Comparison of ENCODE assay signal across 1 cellular context in the genomic region with DNA sequence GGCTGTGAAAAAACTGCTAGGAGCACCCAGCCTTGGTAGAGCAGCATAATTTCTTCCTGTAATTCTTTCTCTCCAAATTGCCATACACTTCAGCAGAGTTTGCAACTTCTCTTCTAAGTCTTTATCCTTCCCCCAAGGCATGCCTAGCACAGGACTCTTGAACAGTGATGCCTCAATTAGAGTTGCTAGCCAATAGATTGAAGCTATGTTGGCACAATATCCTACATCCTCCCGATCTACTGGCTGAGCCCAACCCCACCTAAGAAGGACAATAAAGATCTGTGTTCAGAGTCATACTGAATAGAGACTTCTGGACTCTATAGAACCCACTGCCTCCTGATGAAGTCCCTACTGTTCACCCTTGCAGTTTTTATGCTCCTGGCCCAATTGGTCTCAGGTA.
TF ChIP-seq lines count a peak whose summit lies in the region.

A gene with protein sequence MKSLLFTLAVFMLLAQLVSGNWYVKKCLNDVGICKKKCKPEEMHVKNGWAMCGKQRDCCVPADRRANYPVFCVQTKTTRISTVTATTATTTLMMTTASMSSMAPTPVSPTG (plus strand): TSS at position 301 of the 400 bp plus-strand sequence. CDS start 39 bp downstream, at position 340.

TF ChIP-seq in GM23338, 12 proteins besides CTCF, POLR2A, EP300 and RAD21:
- TF ChIP-seq, protein P1, sequence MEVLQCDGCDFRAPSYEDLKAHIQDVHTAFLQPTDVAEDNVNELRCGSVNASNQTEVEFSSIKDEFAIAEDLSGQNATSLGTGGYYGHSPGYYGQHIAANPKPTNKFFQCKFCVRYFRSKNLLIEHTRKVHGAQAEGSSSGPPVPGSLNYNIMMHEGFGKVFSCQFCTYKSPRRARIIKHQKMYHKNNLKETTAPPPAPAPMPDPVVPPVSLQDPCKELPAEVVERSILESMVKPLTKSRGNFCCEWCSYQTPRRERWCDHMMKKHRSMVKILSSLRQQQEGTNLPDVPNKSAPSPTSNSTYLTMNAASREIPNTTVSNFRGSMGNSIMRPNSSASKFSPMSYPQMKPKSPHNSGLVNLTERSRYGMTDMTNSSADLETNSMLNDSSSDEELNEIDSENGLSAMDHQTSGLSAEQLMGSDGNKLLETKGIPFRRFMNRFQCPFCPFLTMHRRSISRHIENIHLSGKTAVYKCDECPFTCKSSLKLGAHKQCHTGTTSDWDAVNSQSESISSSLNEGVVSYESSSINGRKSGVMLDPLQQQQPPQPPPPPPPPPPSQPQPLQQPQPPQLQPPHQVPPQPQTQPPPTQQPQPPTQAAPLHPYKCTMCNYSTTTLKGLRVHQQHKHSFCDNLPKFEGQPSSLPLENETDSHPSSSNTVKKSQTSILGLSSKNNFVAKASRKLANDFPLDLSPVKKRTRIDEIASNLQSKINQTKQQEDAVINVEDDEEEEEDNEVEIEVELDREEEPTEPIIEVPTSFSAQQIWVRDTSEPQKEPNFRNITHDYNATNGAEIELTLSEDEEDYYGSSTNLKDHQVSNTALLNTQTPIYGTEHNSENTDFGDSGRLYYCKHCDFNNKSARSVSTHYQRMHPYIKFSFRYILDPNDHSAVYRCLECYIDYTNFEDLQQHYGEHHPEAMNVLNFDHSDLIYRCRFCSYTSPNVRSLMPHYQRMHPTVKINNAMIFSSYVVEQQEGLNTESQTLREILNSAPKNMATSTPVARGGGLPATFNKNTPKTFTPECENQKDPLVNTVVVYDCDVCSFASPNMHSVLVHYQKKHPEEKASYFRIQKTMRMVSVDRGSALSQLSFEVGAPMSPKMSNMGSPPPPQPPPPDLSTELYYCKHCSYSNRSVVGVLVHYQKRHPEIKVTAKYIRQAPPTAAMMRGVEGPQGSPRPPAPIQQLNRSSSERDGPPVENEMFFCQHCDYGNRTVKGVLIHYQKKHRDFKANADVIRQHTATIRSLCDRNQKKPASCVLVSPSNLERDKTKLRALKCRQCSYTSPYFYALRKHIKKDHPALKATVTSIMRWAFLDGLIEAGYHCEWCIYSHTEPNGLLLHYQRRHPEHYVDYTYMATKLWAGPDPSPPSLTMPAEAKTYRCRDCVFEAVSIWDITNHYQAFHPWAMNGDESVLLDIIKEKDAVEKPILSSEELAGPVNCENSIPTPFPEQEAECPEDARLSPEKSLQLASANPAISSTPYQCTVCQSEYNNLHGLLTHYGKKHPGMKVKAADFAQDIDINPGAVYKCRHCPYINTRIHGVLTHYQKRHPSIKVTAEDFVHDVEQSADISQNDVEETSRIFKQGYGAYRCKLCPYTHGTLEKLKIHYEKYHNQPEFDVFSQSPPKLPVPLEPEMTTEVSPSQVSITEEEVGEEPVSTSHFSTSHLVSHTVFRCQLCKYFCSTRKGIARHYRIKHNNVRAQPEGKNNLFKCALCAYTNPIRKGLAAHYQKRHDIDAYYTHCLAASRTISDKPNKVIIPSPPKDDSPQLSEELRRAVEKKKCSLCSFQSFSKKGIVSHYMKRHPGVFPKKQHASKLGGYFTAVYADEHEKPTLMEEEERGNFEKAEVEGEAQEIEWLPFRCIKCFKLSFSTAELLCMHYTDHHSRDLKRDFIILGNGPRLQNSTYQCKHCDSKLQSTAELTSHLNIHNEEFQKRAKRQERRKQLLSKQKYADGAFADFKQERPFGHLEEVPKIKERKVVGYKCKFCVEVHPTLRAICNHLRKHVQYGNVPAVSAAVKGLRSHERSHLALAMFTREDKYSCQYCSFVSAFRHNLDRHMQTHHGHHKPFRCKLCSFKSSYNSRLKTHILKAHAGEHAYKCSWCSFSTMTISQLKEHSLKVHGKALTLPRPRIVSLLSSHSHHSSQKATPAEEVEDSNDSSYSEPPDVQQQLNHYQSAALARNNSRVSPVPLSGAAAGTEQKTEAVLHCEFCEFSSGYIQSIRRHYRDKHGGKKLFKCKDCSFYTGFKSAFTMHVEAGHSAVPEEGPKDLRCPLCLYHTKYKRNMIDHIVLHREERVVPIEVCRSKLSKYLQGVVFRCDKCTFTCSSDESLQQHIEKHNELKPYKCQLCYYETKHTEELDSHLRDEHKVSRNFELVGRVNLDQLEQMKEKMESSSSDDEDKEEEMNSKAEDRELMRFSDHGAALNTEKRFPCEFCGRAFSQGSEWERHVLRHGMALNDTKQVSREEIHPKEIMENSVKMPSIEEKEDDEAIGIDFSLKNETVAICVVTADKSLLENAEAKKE (CRISPR knock-in tag; IDR thresholded peaks at IDR 0.05) = no peak
- TF ChIP-seq, protein P2, sequence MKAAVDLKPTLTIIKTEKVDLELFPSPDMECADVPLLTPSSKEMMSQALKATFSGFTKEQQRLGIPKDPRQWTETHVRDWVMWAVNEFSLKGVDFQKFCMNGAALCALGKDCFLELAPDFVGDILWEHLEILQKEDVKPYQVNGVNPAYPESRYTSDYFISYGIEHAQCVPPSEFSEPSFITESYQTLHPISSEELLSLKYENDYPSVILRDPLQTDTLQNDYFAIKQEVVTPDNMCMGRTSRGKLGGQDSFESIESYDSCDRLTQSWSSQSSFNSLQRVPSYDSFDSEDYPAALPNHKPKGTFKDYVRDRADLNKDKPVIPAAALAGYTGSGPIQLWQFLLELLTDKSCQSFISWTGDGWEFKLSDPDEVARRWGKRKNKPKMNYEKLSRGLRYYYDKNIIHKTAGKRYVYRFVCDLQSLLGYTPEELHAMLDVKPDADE (IDR thresholded peaks at IDR 0.05) = no peak
- no peak for TF ChIP-seq EZH2phosphoT487 (IDR thresholded peaks at IDR 0.05; ENCODE audit: unreplicated experiment)
- TF ChIP-seq POLR2AphosphoS5 (IDR thresholded peaks at IDR 0.05; ENCODE audit: low read depth) = no peak
- no peak for TF ChIP-seq NANOG (IDR thresholded peaks at IDR 0.05; ENCODE audit: borderline replicate concordance)
- no peak for TF ChIP-seq STAT1 (IDR thresholded peaks at IDR 0.05; ENCODE audit: unreplicated experiment)
- no peak for TF ChIP-seq ZNF114 (CRISPR knock-in tag; IDR thresholded peaks at IDR 0.05)
- TF ChIP-seq CREB1 (CRISPR knock-in tag; IDR thresholded peaks at IDR 0.05; ENCODE audit: low read depth) = no peak
- TF ChIP-seq ZNF331 (CRISPR knock-in tag; IDR thresholded peaks at IDR 0.05; ENCODE audit: low read depth) = no peak
- TF ChIP-seq, protein P3, sequence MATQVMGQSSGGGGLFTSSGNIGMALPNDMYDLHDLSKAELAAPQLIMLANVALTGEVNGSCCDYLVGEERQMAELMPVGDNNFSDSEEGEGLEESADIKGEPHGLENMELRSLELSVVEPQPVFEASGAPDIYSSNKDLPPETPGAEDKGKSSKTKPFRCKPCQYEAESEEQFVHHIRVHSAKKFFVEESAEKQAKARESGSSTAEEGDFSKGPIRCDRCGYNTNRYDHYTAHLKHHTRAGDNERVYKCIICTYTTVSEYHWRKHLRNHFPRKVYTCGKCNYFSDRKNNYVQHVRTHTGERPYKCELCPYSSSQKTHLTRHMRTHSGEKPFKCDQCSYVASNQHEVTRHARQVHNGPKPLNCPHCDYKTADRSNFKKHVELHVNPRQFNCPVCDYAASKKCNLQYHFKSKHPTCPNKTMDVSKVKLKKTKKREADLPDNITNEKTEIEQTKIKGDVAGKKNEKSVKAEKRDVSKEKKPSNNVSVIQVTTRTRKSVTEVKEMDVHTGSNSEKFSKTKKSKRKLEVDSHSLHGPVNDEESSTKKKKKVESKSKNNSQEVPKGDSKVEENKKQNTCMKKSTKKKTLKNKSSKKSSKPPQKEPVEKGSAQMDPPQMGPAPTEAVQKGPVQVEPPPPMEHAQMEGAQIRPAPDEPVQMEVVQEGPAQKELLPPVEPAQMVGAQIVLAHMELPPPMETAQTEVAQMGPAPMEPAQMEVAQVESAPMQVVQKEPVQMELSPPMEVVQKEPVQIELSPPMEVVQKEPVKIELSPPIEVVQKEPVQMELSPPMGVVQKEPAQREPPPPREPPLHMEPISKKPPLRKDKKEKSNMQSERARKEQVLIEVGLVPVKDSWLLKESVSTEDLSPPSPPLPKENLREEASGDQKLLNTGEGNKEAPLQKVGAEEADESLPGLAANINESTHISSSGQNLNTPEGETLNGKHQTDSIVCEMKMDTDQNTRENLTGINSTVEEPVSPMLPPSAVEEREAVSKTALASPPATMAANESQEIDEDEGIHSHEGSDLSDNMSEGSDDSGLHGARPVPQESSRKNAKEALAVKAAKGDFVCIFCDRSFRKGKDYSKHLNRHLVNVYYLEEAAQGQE (IDR thresholded peaks at IDR 0.05; ENCODE audit: unreplicated experiment) = no peak
- no peak for TF ChIP-seq EZH2 (IDR thresholded peaks at IDR 0.05; ENCODE audit: low read depth, unreplicated experiment)
- TF ChIP-seq JUNB (IDR thresholded peaks at IDR 0.05; ENCODE audit: unreplicated experiment) = no peak
